Comparison of ENCODE assay signal across 20 cellular contexts in genomic region chr6:82195619-82196018, GRCh38.
"Had no signal": no experiment of that assay in that cellular context is flagged by ENCODE, and none has a peak within 500 bp of the region (broad histone marks: within the 10 kb centered on the region; RNA-seq: fewer than 3 reads in every experiment).

No MANE protein-coding gene starts in this region.

- H3K27ac ChIP-seq: SJCRH30 had no signal

- H3K27me3 ChIP-seq: MG63, SJCRH30 had no signal

- H3K9me3 ChIP-seq: MG63, SJCRH30 had no signal

- DNase-seq: IMR-90, Karpas-422, KG1, MG63, NCI-H1092 treated with DMSO at 0.1 percent for 48 hours, NCI-H1436, NCI-H187, NCI-H2029, NCI-H2081 treated with DMSO at 0.1 percent for 48 hours, NCI-H2171, NCI-H226, NCI-H446, NCI-H510A, NCI-H524 treated with DMSO at 0.1 percent for 48 hours, NCI-H69, RPMI8226, SHP77 treated with DMSO at 0.1 percent for 48 hours, SJCRH30 had no signal

- FAIRE-seq: HepG2, RCC 7860 had no signal

- H3K4me3 ChIP-seq: MG63, SJCRH30 had no signal

- H3K4me1 ChIP-seq: SJCRH30 had no signal
